1 cellular context compared by ENCODE assay signal in genomic region chr2:200811336-200812121, GRCh38.
TF ChIP-seq lines count a peak whose summit lies in the region.

TSS of gene BZW1 (plus strand) at chr2:200811910. CDS start at chr2:200813218, 1,308 bp downstream.

TF ChIP-seq in HepG2, 621 proteins besides CTCF, POLR2A, EP300 and RAD21 (continued from another document and continues in another):
- TF ChIP-seq ZNF34 (CRISPR knock-in tag; IDR thresholded peaks at IDR 0.05; ENCODE audit: borderline replicate concordance), result 0 out of 2 replicates have a peak, but pooled peaks have one; percentile 63
- peak; percentile 26; the same call in 1 of the 2 replicates for TF ChIP-seq MNT (IDR thresholded peaks at IDR 0.05)
- peak; percentile 83; the same call in 1 of the 2 replicates for TF ChIP-seq FLYWCH1 (CRISPR knock-in tag; IDR thresholded peaks at IDR 0.05)
- TF ChIP-seq ZNF235 (CRISPR knock-in tag; IDR thresholded peaks at IDR 0.05; ENCODE audit: borderline replicate concordance), result peak; percentile 78; the same call in 1 of the 2 replicates
- TF ChIP-seq ZBTB1 (CRISPR knock-in tag; IDR thresholded peaks at IDR 0.05; ENCODE audit: borderline replicate concordance), result no peak
- TF ChIP-seq ZBTB40 (IDR thresholded peaks at IDR 0.05), result no peak
- no peak; the same call in 1 of the 2 replicates for TF ChIP-seq ZBTB40 (CRISPR knock-in tag; IDR thresholded peaks at IDR 0.05)
- TF ChIP-seq MED13 (CRISPR knock-in tag; IDR thresholded peaks at IDR 0.05), result peak; percentile 28; the same call in 1 of the 2 replicates
- peak; percentile 97; the same call in 1 of the 2 replicates for TF ChIP-seq ZSCAN31 (CRISPR knock-in tag; IDR thresholded peaks at IDR 0.05; ENCODE audit: low read depth)
- TF ChIP-seq KDM6A (CRISPR knock-in tag; IDR thresholded peaks at IDR 0.05; ENCODE audit: low read depth), result no peak
- TF ChIP-seq SNRNP70 (IDR thresholded peaks at IDR 0.05; ENCODE audit: low read depth, low read length), result no peak
- TF ChIP-seq KDM2A (CRISPR knock-in tag; IDR thresholded peaks at IDR 0.05; ENCODE audit: borderline replicate concordance, low read depth), result peak; percentile 57
- 0 out of 2 replicates have a peak, but pooled peaks have one; percentile 43 for TF ChIP-seq ZFAT (CRISPR knock-in tag; conservative IDR thresholded peaks at IDR 0.05)
- no peak for TF ChIP-seq PRDM4 (CRISPR knock-in tag; IDR thresholded peaks at IDR 0.05; ENCODE audit: borderline replicate concordance)
- TF ChIP-seq FOXC1 (CRISPR knock-in tag; IDR thresholded peaks at IDR 0.05; ENCODE audit: borderline replicate concordance), result no peak; the same call in 1 of the 2 replicates
- no peak for TF ChIP-seq ZNF44 (CRISPR knock-in tag; IDR thresholded peaks at IDR 0.05)
- TF ChIP-seq RORA (CRISPR knock-in tag; IDR thresholded peaks at IDR 0.05), result no peak
- peak; percentile 58 for TF ChIP-seq MLX (CRISPR knock-in tag; IDR thresholded peaks at IDR 0.05)
- TF ChIP-seq NFYC (CRISPR knock-in tag; IDR thresholded peaks at IDR 0.05), result no peak
- TF ChIP-seq SNAPC2 (CRISPR knock-in tag; IDR thresholded peaks at IDR 0.05), result 0 out of 2 replicates have a peak, but pooled peaks have one; percentile 41
- no peak for TF ChIP-seq SRSF9 (IDR thresholded peaks at IDR 0.05; ENCODE audit: borderline replicate concordance, insufficient read depth, low read depth, low read length, poor library complexity, severe bottlenecking)
- TF ChIP-seq ZNF263 (CRISPR knock-in tag; IDR thresholded peaks at IDR 0.05), result peak; percentile 79
- TF ChIP-seq NRL (CRISPR knock-in tag; IDR thresholded peaks at IDR 0.05; ENCODE audit: borderline replicate concordance), result peak; percentile 28; the same call in 1 of the 2 replicates
- TF ChIP-seq ZNF792 (CRISPR knock-in tag; IDR thresholded peaks at IDR 0.05), result peak; percentile 61
- TF ChIP-seq SMC3 (IDR thresholded peaks at IDR 0.05; ENCODE audit: low read length), result no peak
- peak; percentile 72 for TF ChIP-seq ZNF317 (CRISPR knock-in tag; IDR thresholded peaks at IDR 0.05)
- TF ChIP-seq ISL2 (CRISPR knock-in tag; IDR thresholded peaks at IDR 0.05), result peak; percentile 53
- no peak for TF ChIP-seq SNAPC5 (CRISPR knock-in tag; IDR thresholded peaks at IDR 0.05; ENCODE audit: borderline replicate concordance)
- TF ChIP-seq FOXP1 (IDR thresholded peaks at IDR 0.05), result no peak
- no peak; the same call in 1 of the 2 replicates for TF ChIP-seq FOXP1 (CRISPR knock-in tag; IDR thresholded peaks at IDR 0.05)
- TF ChIP-seq ZNF331 (CRISPR knock-in tag; IDR thresholded peaks at IDR 0.05), result peak; percentile 13; the same call in 1 of the 2 replicates
- TF ChIP-seq CBX1 (IDR thresholded peaks at IDR 0.05; ENCODE audit: low read depth), result peak; percentile 86
- TF ChIP-seq MEF2D (CRISPR knock-in tag; IDR thresholded peaks at IDR 0.05), result peak; percentile 44
- TF ChIP-seq SCMH1 (CRISPR knock-in tag; IDR thresholded peaks at IDR 0.05; ENCODE audit: borderline replicate concordance), result no peak
- TF ChIP-seq PRDM15 (CRISPR knock-in tag; IDR thresholded peaks at IDR 0.05), result no peak
- TF ChIP-seq ZNF446 (CRISPR knock-in tag; IDR thresholded peaks at IDR 0.05), result peak; percentile 90; the same call in 1 of the 2 replicates
- peak; percentile 62; the same call in 1 of the 2 replicates for TF ChIP-seq KLF9 (CRISPR knock-in tag; IDR thresholded peaks at IDR 0.05; ENCODE audit: low read depth)
- TF ChIP-seq GMEB2 (CRISPR knock-in tag; IDR thresholded peaks at IDR 0.05; ENCODE audit: low read depth), result no peak; the same call in 1 of the 2 replicates
- TF ChIP-seq ZNF674 (CRISPR knock-in tag; IDR thresholded peaks at IDR 0.05; ENCODE audit: low read depth), result peak; percentile 74; the same call in 1 of the 2 replicates
- TF ChIP-seq FOXO4 (CRISPR knock-in tag; conservative IDR thresholded peaks at IDR 0.05), result no peak
- no peak for TF ChIP-seq ZNF33B (CRISPR knock-in tag; IDR thresholded peaks at IDR 0.05)
- peak; percentile 24; the same call in 1 of the 2 replicates for TF ChIP-seq SRY (CRISPR knock-in tag; IDR thresholded peaks at IDR 0.05)
- TF ChIP-seq ARNT2 (CRISPR knock-in tag; IDR thresholded peaks at IDR 0.05; ENCODE audit: low read depth), result peak; percentile 96
